ENCODE assay signal across 1 cellular context in genomic region chrX:151396827-151397740, GRCh38.
TF ChIP-seq lines count a peak whose summit lies in the region.

VMA21 (plus strand) TSS chrX:151397206; CDS start chrX:151397309, 103 bp downstream.

TF ChIP-seq in K562, 482 proteins besides CTCF, POLR2A, EP300 and RAD21 (continued from another document and continues in another):
- TF ChIP-seq THAP7 (CRISPR knock-in tag; IDR thresholded peaks at IDR 0.05) (no peak), THRA (IDR thresholded peaks at IDR 0.05) (no peak), HMG20A (CRISPR knock-in tag; conservative IDR thresholded peaks at IDR 0.05) (no peak), E2F1 (CRISPR knock-in tag; IDR thresholded peaks at IDR 0.05) (no peak), PHF20 (IDR thresholded peaks at IDR 0.05; ENCODE audit: partially characterized antibody) (no peak), ZBTB43 (CRISPR knock-in tag; IDR thresholded peaks at IDR 0.05) (no peak), TCF7L2 (IDR thresholded peaks at IDR 0.05; ENCODE audit: low read depth, low read length) (no peak), ZNF318 (IDR thresholded peaks at IDR 0.05; ENCODE audit: borderline replicate concordance in 1 of 2, low read depth in 1 of 2) (no peak), SPI1 (IDR thresholded peaks at IDR 0.05; ENCODE audit: borderline replicate concordance, low read depth, low read length) (no peak), ZBTB8A (IDR thresholded peaks at IDR 0.05; ENCODE audit: partially characterized antibody) (no peak), CHD7 (IDR thresholded peaks at IDR 0.05; ENCODE audit: low read depth, low read length) (no peak), TAF1 (IDR thresholded peaks at IDR 0.05; ENCODE audit: control insufficient read depth, extremely low read depth, insufficient read depth, low read length, severe bottlenecking) (peak; percentile 70), FIP1L1 (IDR thresholded peaks at IDR 0.05; ENCODE audit: low read depth, low read length, poor library complexity, severe bottlenecking) (no peak)
